ENCODE assay signal across 24 cellular contexts in the genomic region with DNA sequence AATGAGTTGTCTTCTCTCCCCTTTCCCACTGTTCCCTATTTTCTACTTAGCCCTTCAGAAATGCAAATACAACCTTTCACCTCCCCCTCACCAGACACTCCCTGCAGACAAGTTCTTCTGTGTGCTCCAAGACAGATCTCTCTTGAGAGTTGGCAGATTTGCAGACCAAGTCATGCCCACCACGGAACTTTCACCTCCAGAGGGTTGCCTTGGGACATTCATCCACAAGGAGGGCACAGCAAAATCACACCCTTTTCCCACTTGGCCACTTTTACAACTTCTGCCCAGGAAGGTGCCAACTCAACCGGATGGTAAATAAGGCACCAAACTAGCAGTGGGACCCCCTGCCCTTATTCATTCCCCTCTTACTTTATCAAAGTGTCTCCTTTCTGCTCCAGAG.
"Had no signal": no experiment of that assay in that cellular context is flagged by ENCODE, and none has a peak within 500 bp of the region (broad histone marks: within the 10 kb centered on the region; RNA-seq: fewer than 3 reads in every experiment).

No MANE protein-coding gene starts in this region.

- H3K4me3 ChIP-seq: ascending aorta, body of pancreas, SJCRH30 had no signal

- H3K27ac ChIP-seq: ascending aorta, body of pancreas, KMS-11, SJCRH30 had no signal

- H3K36me3 ChIP-seq: ascending aorta, SJCRH30 had no signal

- H3K4me1 Mint-ChIP-seq: activated naive CD4-positive, alpha-beta T cell treated with anti-CD3 and anti-CD28 coated beads, Interleukin-2, amount 50 U/mL, for 24 hours had no signal

- ATAC-seq: activated T-cell treated with anti-CD3 and anti-CD28 coated beads, Interleukin-2, amount 50 U/mL, for 72 hours; body of pancreas; Panc1; Right ventricle myocardium inferior; WTC11 had no signal

- H3K27me3 ChIP-seq: ascending aorta, body of pancreas had no signal

- H3K9ac ChIP-seq: KMS-11 had no signal

- H3K4me3 Mint-ChIP-seq: activated CD4-positive, alpha-beta memory T cell treated with anti-CD3 and anti-CD28 coated beads for 36 hours; activated CD4-positive, alpha-beta T cell treated with anti-CD3 and anti-CD28 coated beads, Interleukin-2, amount 10 ng/mL, durations not matched to agents 7 days and 5 days; activated naive CD4-positive, alpha-beta T cell treated with anti-CD3 and anti-CD28 coated beads, Interleukin-2, amount 50 U/mL, for 24 hours; activated T-cell treated with anti-CD3 and anti-CD28 coated beads, Interleukin-2, amount 50 U/mL, for 72 hours; T-helper 1 cell treated with Interleukin-12 subunit alpha and Interleukin-12 subunit beta and Interleukin-4 antibody, amounts not matched to agents 30 μg/mL and 1 μg/mL, for 36 hours; WTC11 had no signal

- H3K9me3 Mint-ChIP-seq: activated CD4-positive, alpha-beta memory T cell treated with anti-CD3 and anti-CD28 coated beads for 36 hours; activated naive CD4-positive, alpha-beta T cell treated with anti-CD3 and anti-CD28 coated beads, Interleukin-2, amount 50 U/mL, for 24 hours; activated T-cell treated with anti-CD3 and anti-CD28 coated beads, Interleukin-2, amount 50 U/mL, for 72 hours had no signal

- DNase-seq: activated CD4-positive, alpha-beta memory T cell treated with anti-CD3 and anti-CD28 coated beads for 36 hours; activated CD4-positive, alpha-beta T cell treated with anti-CD3 and anti-CD28 coated beads, Interleukin-2, amount 10 ng/mL, durations not matched to agents 7 days and 5 days; activated CD4-positive, CD25-positive, alpha-beta regulatory T cell treated with anti-CD3 and anti-CD28 coated beads, Interleukin-2, amount 50 U/mL, for 72 hours; activated CD8-positive, alpha-beta memory T cell treated with anti-CD3 and anti-CD28 coated beads, Interleukin-2, amount 50 U/mL, for 4 hours; activated naive CD4-positive, alpha-beta T cell; activated T-cell treated with anti-CD3 and anti-CD28 coated beads, Interleukin-2, amount 50 U/mL, for 72 hours; body of pancreas; NCI-H1092; NCI-H1417; NCI-H1930; NCI-H345; NCI-H510A; NCI-H526 treated with DMSO at 0.1 percent for 48 hours; NK-92 treated with Interleukin-12 subunit alpha and Interleukin-12 subunit beta, amount 100 ng/mL, for 24 hours; OCI-M1; RPMI8226; SJCRH30 had no signal

- H3K27ac Mint-ChIP-seq: activated CD4-positive, alpha-beta memory T cell treated with anti-CD3 and anti-CD28 coated beads for 36 hours; activated CD4-positive, alpha-beta T cell treated with anti-CD3 and anti-CD28 coated beads, Interleukin-2, amount 10 ng/mL, durations not matched to agents 7 days and 5 days; activated naive CD4-positive, alpha-beta T cell treated with anti-CD3 and anti-CD28 coated beads, Interleukin-2, amount 50 U/mL, for 24 hours; activated T-cell treated with anti-CD3 and anti-CD28 coated beads, Interleukin-2, amount 50 U/mL, for 72 hours; T-helper 1 cell treated with Interleukin-12 subunit alpha and Interleukin-12 subunit beta and Interleukin-4 antibody, amounts not matched to agents 30 μg/mL and 1 μg/mL, for 36 hours; WTC11 had no signal

- H3K4me1 ChIP-seq: ascending aorta, body of pancreas, SJCRH30 had no signal

- H3K9me3 ChIP-seq: ascending aorta, body of pancreas, SJCRH30 had no signal

- H3K36me3 Mint-ChIP-seq: activated CD4-positive, alpha-beta memory T cell treated with anti-CD3 and anti-CD28 coated beads for 36 hours; activated naive CD4-positive, alpha-beta T cell treated with anti-CD3 and anti-CD28 coated beads, Interleukin-2, amount 50 U/mL, for 24 hours had no signal
